16 cellular contexts compared by ENCODE assay signal in genomic region chr1:14263207-14263606, GRCh38.
A peak's percentile ranks its signal among the peaks of the same experiment; 100 is the strongest.
DNase-seq lines count a peak whose midpoint lies in the region; TF ChIP-seq lines count a peak whose summit lies in the region.
"Had no signal": no experiment of that assay in that cellular context is flagged by ENCODE, and none has a peak within 500 bp of the region (broad histone marks: within the 10 kb centered on the region; RNA-seq: fewer than 3 reads in every experiment).

No MANE protein-coding gene starts in this region.

- peaks cover 10% of the 10 kb centered on the region for H3K27me3 Mint-ChIP-seq in brain

- peaks cover 0 to 2% (median 0%) of the 10 kb centered on the region in 5 experiments for H3K9me3 Mint-ChIP-seq in brain

- H3K36me3 ChIP-seq in BE2C, result no peaks in the 10 kb centered on the region

- H3K4me1 ChIP-seq in BE2C, result 0 out of 2 replicates have a peak, but pooled peaks cover 5% of the 10 kb centered on the region

- H3K36me3 Mint-ChIP-seq in brain, result no peaks in the 10 kb centered on the region
- H3K36me3 Mint-ChIP-seq: IgD-negative memory B cell had no signal

- peak overlapping the region; percentile 23; the same call in 1 of the 2 replicates for H3K4me3 ChIP-seq in BE2C (ENCODE audit: low read depth, low read length)
- H3K4me3 ChIP-seq: GM23248 had no signal

- H3K27ac Mint-ChIP-seq in brain, result peak overlapping the region in 3 of 5 experiments; percentile 5 to 61 (median 60)
- H3K27ac Mint-ChIP-seq: IgD-negative memory B cell had no signal

- H3K4me1 Mint-ChIP-seq in brain, result peaks cover 45% of the 10 kb centered on the region
- H3K4me1 Mint-ChIP-seq: IgD-negative memory B cell had no signal

- peak; percentile 16 for DNase-seq in BE2C
- DNase-seq in NCI-H1436 treated with DMSO at 0.1 percent for 48 hours (lab: John Stamatoyannopoulos, UW), result peak; percentile 77
- DNase-seq in NCI-H748 treated with DMSO at 0.1 percent for 48 hours (lab: John Stamatoyannopoulos, UW), result peak; percentile 76
- no peak for DNase-seq in foreskin melanocyte
- no peak for DNase-seq in GM13977 (ENCODE audit: low spot score)
- DNase-seq in T-helper 9 cell, result no peak
- DNase-seq in stimulated activated naive CD4-positive, alpha-beta T cell (lab: John Stamatoyannopoulos, UW), result no peak
- DNase-seq: C1 segment of cervical spinal cord, GM23248, NCI-H187 treated with DMSO at 0.1 percent for 48 hours, NCI-H2171 treated with DMSO at 0.1 percent for 48 hours, NCI-H526 treated with DMSO at 0.1 percent for 48 hours, SIG-M5, SW 1271 had no signal

- in situ Hi-C loops in GM13977 (cut with MboI; ENCODE audit: low pct_unique_long_range_greater_than_20kb, low sequenced_read_pairs, unreplicated experiment), result no loop called here

- no peaks in the 10 kb centered on the region for H3K9me3 ChIP-seq in BE2C

- H3K4me3 Mint-ChIP-seq in brain, result peak overlapping the region in 1 of 5 experiments; percentile 37
- H3K4me3 Mint-ChIP-seq: IgD-negative memory B cell had no signal

- H3K27me3 ChIP-seq in BE2C, result no peaks in the 10 kb centered on the region

- TF ChIP-seq CTCF in BE2C (IDR thresholded peaks at IDR 0.05; ENCODE audit: low read depth, low read length), result no peak
- TF ChIP-seq CTCF in brain (conservative IDR thresholded peaks at IDR 0.05), result no peak
- no peak for TF ChIP-seq CTCF in GM13977 (IDR thresholded peaks at IDR 0.05; ENCODE audit: extremely low read depth, insufficient read depth, missing control alignments)

Comparison
In these comparisons a context has a peak if more than half of its experiments do, and no peak if none do; other contexts are left out.
1. DNase-seq: peak in BE2C (single experiment), NCI-H1436 treated with DMSO at 0.1 percent for 48 hours (single experiment) and NCI-H748 treated with DMSO at 0.1 percent for 48 hours (single experiment); none in foreskin melanocyte (single experiment), GM13977 (single experiment), T-helper 9 cell (single experiment) and stimulated activated naive CD4-positive, alpha-beta T cell (0 of 6).